In the genomic region with DNA sequence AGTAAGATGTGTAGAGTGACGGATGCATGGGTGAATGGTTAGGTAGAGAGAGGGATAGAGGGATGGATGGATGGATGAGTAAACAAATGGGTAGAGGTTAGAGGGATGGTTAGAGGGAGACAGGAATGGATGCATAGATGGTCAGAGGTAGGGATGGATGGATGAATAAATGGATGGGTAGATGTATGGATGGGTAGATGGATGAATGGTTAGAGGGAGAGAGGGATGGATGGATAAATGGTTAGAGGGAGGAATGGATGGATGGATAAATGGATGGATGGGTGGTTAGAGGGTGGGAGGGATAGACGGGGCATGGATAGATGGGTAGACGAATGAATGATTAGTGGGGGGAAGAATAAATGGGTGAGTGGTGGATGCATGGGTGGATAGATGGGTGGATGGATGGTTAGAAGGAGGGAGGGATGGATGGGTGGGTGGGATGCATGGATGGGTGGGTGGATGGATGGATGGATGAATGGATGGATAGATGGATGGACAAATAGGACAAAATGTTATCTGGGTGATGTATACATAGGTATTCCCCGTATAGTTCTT, we compare ENCODE assay signal across 32 cellular contexts. TPM values are rescaled to one million over a fixed set of nuclear protein-coding genes. Genes with fewer than 3 reads are reported as not detected.
A peak's percentile ranks its signal among the peaks of the same experiment; 100 is the strongest.
DNase-seq lines count a peak whose midpoint lies in the region; ATAC-seq, FAIRE-seq and TF ChIP-seq lines count a peak whose summit lies in the region.
"Had no signal": no experiment of that assay in that cellular context is flagged by ENCODE, and none has a peak within 500 bp of the region (broad histone marks: within the 10 kb centered on the region; RNA-seq: fewer than 3 reads in every experiment).

No MANE protein-coding gene starts in this region.

- WGBS in mammary epithelial cell (ENCODE audit: low coverage, missing lambda C conversion rate) = 53% methylated on average over 4 of the region's 4 CpGs
- WGBS in K562 (ENCODE audit: insufficient coverage, low coverage, missing lambda C conversion rate) = 13% methylated on average over 4 of the region's 4 CpGs

- no peaks in the 10 kb centered on the region for H3K9me1 ChIP-seq in K562 (ENCODE audit: control insufficient read depth, insufficient read depth, low read length)

- H3K36me3 Mint-ChIP-seq in MCF 10A (ENCODE audit: insufficient read depth, unreplicated experiment) = peaks cover 5% of the 10 kb centered on the region
- no peaks in the 10 kb centered on the region for H3K36me3 Mint-ChIP-seq in naive thymus-derived CD4-positive, alpha-beta T cell
- H3K36me3 Mint-ChIP-seq: activated CD8-positive, alpha-beta memory T cell treated with anti-CD3 and anti-CD28 coated beads, Interleukin-2, amount 10 ng/mL, durations not matched to agents 7 days and 5 days; activated naive CD8-positive, alpha-beta T cell treated with anti-CD3 and anti-CD28 coated beads, Interleukin-2, amount 10 ng/mL, durations not matched to agents 7 days and 5 days; CD4-positive, alpha-beta memory T cell; T-cell; type B pancreatic cell; WTC11 had no signal

- no peak overlapping the region for H3K4me3 Mint-ChIP-seq in MCF 10A (ENCODE audit: unreplicated experiment)
- no peak overlapping the region for H3K4me3 Mint-ChIP-seq in naive thymus-derived CD4-positive, alpha-beta T cell
- H3K4me3 Mint-ChIP-seq: activated CD8-positive, alpha-beta memory T cell treated with anti-CD3 and anti-CD28 coated beads, Interleukin-2, amount 10 ng/mL, durations not matched to agents 7 days and 5 days; activated naive CD8-positive, alpha-beta T cell treated with anti-CD3 and anti-CD28 coated beads, Interleukin-2, amount 10 ng/mL, durations not matched to agents 7 days and 5 days; activated T-cell treated with anti-CD3 and anti-CD28 coated beads, Interleukin-2, amount 50 U/mL, for 4 hours; CD4-positive, alpha-beta memory T cell; endodermal cell; T-cell; type B pancreatic cell; WTC11 had no signal

- no peaks in the 10 kb centered on the region for H3K27me3 Mint-ChIP-seq in MCF 10A (ENCODE audit: insufficient read depth, unreplicated experiment)
- H3K27me3 Mint-ChIP-seq in naive thymus-derived CD4-positive, alpha-beta T cell = peaks cover 0 to 34% (median 0%) of the 10 kb centered on the region in 5 donors
- H3K27me3 Mint-ChIP-seq: CD4-positive, alpha-beta memory T cell; T-cell had no signal

- H3K4me3 ChIP-seq in mammary epithelial cell (replicated peaks in 1 of 3; ENCODE audit: insufficient read depth in 1 of 3, low read depth in 2 of 3, low read length in 3 of 3) (no peak overlapping the region), K562 (no peak overlapping the region), upper lobe of right lung (no peak overlapping the region)
- H3K4me3 ChIP-seq in naive thymus-derived CD4-positive, alpha-beta T cell (ENCODE audit: low read length) = no peak overlapping the region
- H3K4me3 ChIP-seq: lung, mucosa of descending colon had no signal

- no peak for TF ChIP-seq EP300 in K562 (IDR thresholded peaks at IDR 0.05; ENCODE audit: low read length)

- TF ChIP-seq RAD21 in K562 (CRISPR knock-in tag; conservative IDR thresholded peaks at IDR 0.05 in 1 of 2, IDR thresholded peaks at IDR 0.05 in 1 of 2) = no peak

- H3K9me3 ChIP-seq in mammary epithelial cell (replicated peaks; ENCODE audit: insufficient read depth, low read length) (no peaks in the 10 kb centered on the region), K562 (replicated peaks; ENCODE audit: control insufficient read depth, insufficient read depth, low read depth, low read length) (no peaks in the 10 kb centered on the region), upper lobe of right lung (no peaks in the 10 kb centered on the region)
- no peaks in the 10 kb centered on the region for H3K9me3 ChIP-seq in naive thymus-derived CD4-positive, alpha-beta T cell (ENCODE audit: control insufficient read depth in 2 of 3, low read length in 3 of 3)
- H3K9me3 ChIP-seq: mucosa of descending colon had no signal

- intact Hi-C loops in MCF 10A (cut with micrococcal nuclease) = no loop called here
- intact Hi-C loops in mammary epithelial cell (cut with micrococcal nuclease) = no loop called here
- intact Hi-C loops in K562 (cut with micrococcal nuclease) = no loop called here
- intact Hi-C loops in naive thymus-derived CD4-positive, alpha-beta T cell (cut with micrococcal nuclease) = no loop called here
- intact Hi-C loops in upper lobe of right lung (cut with DNase I) = no loop called here

- no peaks in the 10 kb centered on the region for H3K36me3 ChIP-seq in mammary epithelial cell (ENCODE audit: insufficient read depth, low read length)
- no peaks in the 10 kb centered on the region for H3K36me3 ChIP-seq in K562 (ENCODE audit: control insufficient read depth, insufficient read depth, low read length)
- H3K36me3 ChIP-seq in naive thymus-derived CD4-positive, alpha-beta T cell (ENCODE audit: control insufficient read depth in 2 of 3, insufficient read depth in 3 of 3, low read length in 3 of 3) = no peaks in the 10 kb centered on the region
- H3K36me3 ChIP-seq in upper lobe of right lung = no peaks in the 10 kb centered on the region

- TF ChIP-seq POLR2A in K562 (conservative IDR thresholded peaks at IDR 0.05) = no peak

- no peaks in the 10 kb centered on the region for H4K20me1 ChIP-seq in mammary epithelial cell (ENCODE audit: insufficient read depth, low read length)
- H4K20me1 ChIP-seq in K562 (replicated peaks; ENCODE audit: control insufficient read depth, insufficient read depth, low read length) = 0 out of 2 replicates have a peak, but pooled peaks cover 6% of the 10 kb centered on the region

- no peak overlapping the region for H3K4me2 ChIP-seq in mammary epithelial cell (ENCODE audit: insufficient read depth, low read depth, low read length)
- H3K4me2 ChIP-seq in K562 (ENCODE audit: insufficient read depth, low read length) = no peak overlapping the region

- peak overlapping the region; percentile 89 for H3K27ac Mint-ChIP-seq in MCF 10A (ENCODE audit: low read depth, unreplicated experiment)
- peak overlapping the region in 5 of 9 donors; percentile 17 to 45 (median 28) for H3K27ac Mint-ChIP-seq in naive thymus-derived CD4-positive, alpha-beta T cell
- H3K27ac Mint-ChIP-seq: activated CD8-positive, alpha-beta memory T cell treated with anti-CD3 and anti-CD28 coated beads, Interleukin-2, amount 10 ng/mL, durations not matched to agents 7 days and 5 days; activated naive CD8-positive, alpha-beta T cell treated with anti-CD3 and anti-CD28 coated beads, Interleukin-2, amount 10 ng/mL, durations not matched to agents 7 days and 5 days; endodermal cell; WTC11 had no signal

- no peak for DNase-seq in MCF 10A (ENCODE audit: unreplicated experiment)
- DNase-seq in mammary epithelial cell = no peak
- DNase-seq in K562 (ENCODE audit: extremely low read depth in 1 of 4, low spot score in 3 of 4) = no peak
- DNase-seq in naive thymus-derived CD4-positive, alpha-beta T cell = no peak
- no peak for DNase-seq in upper lobe of right lung
- no peak for DNase-seq in ACHN
- DNase-seq in NCI-H524 (lab: John Stamatoyannopoulos, UW) = no peak
- DNase-seq: 8988T; activated CD4-positive, alpha-beta T cell treated with anti-CD3 and anti-CD28 coated beads, Interleukin-2, amount 50 U/mL, for 1 hour; activated CD8-positive, alpha-beta memory T cell treated with anti-CD3 and anti-CD28 coated beads, Interleukin-2, amount 10 ng/mL, durations not matched to agents 7 days and 5 days; activated gamma-delta T cell treated with Interleukin-2 at 50 U/mL for 16 hours; activated naive CD8-positive, alpha-beta T cell treated with anti-CD3 and anti-CD28 coated beads, Interleukin-2, amount 10 ng/mL, durations not matched to agents 7 days and 5 days; activated T-cell treated with anti-CD3 and anti-CD28 coated beads, Interleukin-2, amount 50 U/mL, for 4 hours; CD4-positive, alpha-beta memory T cell; central memory CD4-positive, alpha-beta T cell; dermis blood vessel endothelial cell; endodermal cell; foreskin melanocyte; kidney glomerular epithelial cell; mucosa of descending colon; NCI-H1092 treated with DMSO at 0.1 percent for 48 hours; NCI-H1694 treated with DMSO at 0.1 percent for 48 hours; NCI-H446; RPMI8226; stimulated activated CD4-positive, alpha-beta T cell treated with anti-CD3 and anti-CD28 coated beads, Interleukin-12 subunit alpha, Interleukin-12 subunit beta, amount 100 ng/mL, for 4 hours; stimulated activated CD4-positive, alpha-beta T cell treated with anti-CD3 and anti-CD28 coated beads, Interleukin-4, amount 100 ng/mL, for 1 hour; T-cell had no signal

- no peaks in the 10 kb centered on the region for H3K9me3 Mint-ChIP-seq in MCF 10A (ENCODE audit: unreplicated experiment)
- no peaks in the 10 kb centered on the region for H3K9me3 Mint-ChIP-seq in naive thymus-derived CD4-positive, alpha-beta T cell
- H3K9me3 Mint-ChIP-seq: activated naive CD8-positive, alpha-beta T cell treated with anti-CD3 and anti-CD28 coated beads, Interleukin-2, amount 10 ng/mL, durations not matched to agents 7 days and 5 days; activated T-cell treated with anti-CD3 and anti-CD28 coated beads, Interleukin-2, amount 50 U/mL, for 4 hours; CD4-positive, alpha-beta memory T cell; endodermal cell; T-cell; type B pancreatic cell; WTC11 had no signal

- no peaks in the 10 kb centered on the region for H3K79me2 ChIP-seq in mammary epithelial cell (ENCODE audit: insufficient read depth, low read length)
- H3K79me2 ChIP-seq in K562 (ENCODE audit: control insufficient read depth, insufficient read depth, low read length) = no peaks in the 10 kb centered on the region

- H2AFZ ChIP-seq in mammary epithelial cell (ENCODE audit: low read depth, low read length) = no peak overlapping the region
- no peak overlapping the region for H2AFZ ChIP-seq in K562 (ENCODE audit: low read depth, low read length)

- in situ Hi-C loops in mammary epithelial cell (cut with MboI; ENCODE audit: low sequenced_read_pairs in 2 of 2) = no loop called here
- in situ Hi-C loops in K562 (cut with MboI) = no loop called here
- in situ Hi-C loops in ACHN (cut with HindIII; ENCODE audit: low pct_ligation_motif_present, low pct_unique_long_range_greater_than_20kb, low sequenced_read_pairs) = no loop called here

- ATAC-seq in K562 (no peak), upper lobe of right lung (no peak), GM21723 (IDR thresholded peaks at IDR 0.05; ENCODE audit: unreplicated experiment) (no peak)
- ATAC-seq in naive thymus-derived CD4-positive, alpha-beta T cell = no peak
- ATAC-seq: activated CD8-positive, alpha-beta memory T cell treated with anti-CD3 and anti-CD28 coated beads, Interleukin-2, amount 10 ng/mL, durations not matched to agents 7 days and 5 days; activated T-cell treated with anti-CD3 and anti-CD28 coated beads, Interleukin-2, amount 50 U/mL, for 4 hours; mucosa of descending colon; T-cell; WTC11 had no signal

- CTCF ChIA-PET in MCF 10A (lab: Yijun Ruan, JAX) (interaction anchor here (0.6 to 5.2 kb wide), 10 partner anchors 21 to 241 kb away, joined by 3 to 123 read pairs (median 6); no protein-coding TSS in a partner anchor), mammary epithelial cell (lab: Charles Lee; ENCODE audit: low non-redundant PET) (interaction anchor here (0.7 kb wide), 1 partner anchor 54 kb away, joined by 3 read pairs; no protein-coding TSS in a partner anchor), K562 (lab: Yijun Ruan, JAX; ENCODE audit: low intra/inter-chr PET ratio) (no interaction called here)
- CTCF ChIA-PET in naive thymus-derived CD4-positive, alpha-beta T cell (lab: Charles Lee) = interaction anchor here (1.6 to 5.3 kb wide), 7 partner anchors 17 to 108 kb away, joined by 5 to 70 read pairs (median 12); no protein-coding TSS in a partner anchor

- H3K9ac ChIP-seq in mammary epithelial cell (ENCODE audit: insufficient read depth, low read length) (no peak overlapping the region), K562 (ENCODE audit: insufficient read depth in 1 of 2, low read depth in 2 of 2, low read length in 2 of 2) (no peak overlapping the region)

- TF ChIP-seq CTCF in MCF 10A (IDR thresholded peaks at IDR 0.05; ENCODE audit: unreplicated experiment) = no peak
- TF ChIP-seq CTCF in mammary epithelial cell (conservative IDR thresholded peaks at IDR 0.05 in 1 of 2, IDR thresholded peaks at IDR 0.05 in 1 of 2; ENCODE audit: extremely low read depth in 1 of 2, insufficient read depth in 1 of 2, low read depth in 1 of 2, low read length in 2 of 2) = no peak
- TF ChIP-seq CTCF in K562 (IDR thresholded peaks at IDR 0.05 in 2 of 3, conservative IDR thresholded peaks at IDR 0.05 in 1 of 3; ENCODE audit: insufficient read depth in 2 of 3, low read depth in 1 of 3, low read length in 3 of 3) = no peak
- TF ChIP-seq CTCF in upper lobe of right lung (IDR thresholded peaks at IDR 0.05) = no peak

- POLR2A ChIA-PET in MCF 10A (lab: Yijun Ruan, JAX) (interaction anchor here (0.6 to 3.4 kb wide), 8 partner anchors 10 to 105 kb away, joined by 3 to 76 read pairs (median 18); partner anchors contain the start of gene LITAF), K562 (lab: Yijun Ruan, JAX) (no interaction called here)
- POLR2A ChIA-PET in naive thymus-derived CD4-positive, alpha-beta T cell (lab: Charles Lee) = interaction anchor here (0.7 to 3.4 kb wide), 4 partner anchors 17 to 57 kb away, joined by 3 to 46 read pairs (median 11); no protein-coding TSS in a partner anchor

- dilution Hi-C loops in mammary epithelial cell (cut with HindIII; ENCODE audit: low sequenced_read_pairs) = no loop called here

- no peak overlapping the region for H3K27ac ChIP-seq in mammary epithelial cell (ENCODE audit: insufficient read depth, low read depth, low read length)
- H3K27ac ChIP-seq in K562 (ENCODE audit: extremely low read depth, low read depth, low read length) = no peak overlapping the region
- no peak overlapping the region for H3K27ac ChIP-seq in naive thymus-derived CD4-positive, alpha-beta T cell (ENCODE audit: low read depth, low read length)
- H3K27ac ChIP-seq in upper lobe of right lung = peak overlapping the region; percentile 92

- BruUV-seq in MCF 10A (replicated peaks; lab: Mats Ljungman, UMichigan) (no TSS peak), mammary epithelial cell (replicated peaks; lab: Mats Ljungman, UMichigan) (no TSS peak), K562 (replicated peaks; lab: Mats Ljungman, UMichigan) (no TSS peak)

- H3K27me3 ChIP-seq in mammary epithelial cell (ENCODE audit: insufficient read depth, low read length) (no peaks in the 10 kb centered on the region), K562 (ENCODE audit: control insufficient read depth in 2 of 2, insufficient read depth in 2 of 2, low read length in 2 of 2) (peaks cover 6 to 44% of the 10 kb centered on the region in 2 experiments; a peak in 4 of 5 replicates), upper lobe of right lung (no peaks in the 10 kb centered on the region)
- H3K27me3 ChIP-seq in naive thymus-derived CD4-positive, alpha-beta T cell (ENCODE audit: control insufficient read depth in 2 of 2, insufficient read depth in 2 of 2, low read length in 2 of 2) = no peaks in the 10 kb centered on the region

- FAIRE-seq in K562 (lab: Jason Lieb, UNC) = no peak
- FAIRE-seq: astrocyte had no signal

- H3K4me1 Mint-ChIP-seq in MCF 10A (ENCODE audit: insufficient read depth, unreplicated experiment) = peaks cover 23% of the 10 kb centered on the region
- peaks cover 19 to 39% (median 27%) of the 10 kb centered on the region in 7 donors for H3K4me1 Mint-ChIP-seq in naive thymus-derived CD4-positive, alpha-beta T cell
- H3K4me1 Mint-ChIP-seq: endodermal cell had no signal

- H3K4me1 ChIP-seq in mammary epithelial cell (ENCODE audit: insufficient read depth, low read length) (peaks cover 18% of the 10 kb centered on the region), K562 (replicated peaks in 1 of 2; ENCODE audit: control insufficient read depth in 2 of 2, insufficient read depth in 2 of 2, low read length in 2 of 2) (peaks cover 0 to 10% of the 10 kb centered on the region in 2 experiments; a peak in 3 of 5 replicates), upper lobe of right lung (peaks cover 22% of the 10 kb centered on the region)
- peaks cover 11 to 14% of the 10 kb centered on the region in 2 donors for H3K4me1 ChIP-seq in naive thymus-derived CD4-positive, alpha-beta T cell (ENCODE audit: control insufficient read depth in 2 of 2, insufficient read depth in 2 of 2, low read length in 2 of 2)

RNA-seq across cellular contexts. Expression of gene SNN, which starts 29.2 kb away (rescaled TPM):
- total RNA-seq in MCF 10A (2022) = 1.9 and 5.8 TPM in 2 replicates
- total RNA-seq in mammary epithelial cell = 10 to 100 TPM; 14.2 to 32.7 TPM
- 14.2 TPM for polyA plus RNA-seq in mammary epithelial cell
- 13.4 TPM for polyA minus RNA-seq in mammary epithelial cell
- total RNA-seq in K562 (2011; cell fraction: chromatin; rRNA removed; ENCODE audit: low replicate concordance) = 0.81 and 2.2 TPM in 2 replicates
- total RNA-seq in K562 (2011; cell fraction: nucleolus; rRNA removed) = 1.7 and 2.0 TPM in 2 replicates
- 1.8 and 2.4 TPM in 2 replicates for total RNA-seq in K562 (2011; cell fraction: nucleoplasm; rRNA removed)
- total RNA-seq in K562 (2014; rRNA removed) = 1.4 and 2.4 TPM in 2 replicates
- 1.5 and 1.6 TPM in 2 replicates for total RNA-seq in K562 (2014; rRNA removed; fragmentation: Illumina TruSeq; extraction: Trizol)
- 2.8 and 3.0 TPM in 2 replicates for total RNA-seq in K562 (2015; rRNA removed; fragmentation: Illumina TruSeq; extraction: Trizol)
- 2.0 and 2.9 TPM in 2 replicates for total RNA-seq in K562 (2021)
- 2.2 and 2.3 TPM in 2 replicates for polyA plus RNA-seq in K562 (2011; rRNA removed)
- polyA plus RNA-seq in K562 (2011; cell fraction: cytosol; rRNA removed) = 2.3 and 2.9 TPM in 2 replicates
- polyA plus RNA-seq in K562 (2011; cell fraction: nucleus; rRNA removed) = 1.2 and 2.1 TPM in 2 replicates
- polyA plus RNA-seq in K562 (2012) = 3.0 and 3.7 TPM in 2 replicates
- 1.9 and 2.6 TPM in 2 replicates for polyA plus RNA-seq in K562 (2014; fragmentation: Illumina TruSeq; extraction: Trizol)
- polyA plus RNA-seq in K562 (2014; fragmentation: Nextera tagmentation; extraction: Ambion mirVana) = under 1 TPM; 0.07 to 0.22 TPM
- polyA plus RNA-seq in K562 (2014; rRNA removed) = 1.9 and 2.5 TPM in 2 replicates
- polyA minus RNA-seq in K562 (2011; rRNA and poly(A)+ RNA removed) = 1.4 TPM in 2 replicates
- 0.67 and 1.7 TPM in 2 replicates for polyA minus RNA-seq in K562 (2011; cell fraction: cytosol; rRNA and poly(A)+ RNA removed)
- 0.94 and 2.0 TPM in 2 replicates for polyA minus RNA-seq in K562 (2011; cell fraction: nucleus; rRNA and poly(A)+ RNA removed)
- 10 to 100 TPM; 17.0 to 86.8 (median 34.4) TPM for total RNA-seq in naive thymus-derived CD4-positive, alpha-beta T cell
- polyA plus RNA-seq in naive thymus-derived CD4-positive, alpha-beta T cell = 10 to 100 TPM; 21.3 to 34.3 TPM
- total RNA-seq in upper lobe of right lung = 31.1 TPM

RNA-seq across cellular contexts. Expression of gene LITAF, which starts 52.4 kb away (rescaled TPM):
- total RNA-seq in MCF 10A (2022) = 120 and 161 TPM in 2 replicates
- total RNA-seq in mammary epithelial cell = 100 to 1,000 TPM; 128 to 197 TPM
- polyA plus RNA-seq in mammary epithelial cell = 180 TPM
- 276 TPM for polyA minus RNA-seq in mammary epithelial cell
- 1.8 and 3.5 TPM in 2 replicates for total RNA-seq in K562 (2011; cell fraction: chromatin; rRNA removed; ENCODE audit: low replicate concordance)
- total RNA-seq in K562 (2011; cell fraction: nucleolus; rRNA removed) = 1.3 and 2.8 TPM in 2 replicates
- 1.2 and 3.2 TPM in 2 replicates for total RNA-seq in K562 (2011; cell fraction: nucleoplasm; rRNA removed)
- total RNA-seq in K562 (2014; rRNA removed) = 4.1 and 6.2 TPM in 2 replicates
- total RNA-seq in K562 (2014; rRNA removed; fragmentation: Illumina TruSeq; extraction: Trizol) = 7.5 and 10.0 TPM in 2 replicates
- total RNA-seq in K562 (2015; rRNA removed; fragmentation: Illumina TruSeq; extraction: Trizol) = 11.1 and 11.9 TPM in 2 replicates
- 10.8 and 13.9 TPM in 2 replicates for total RNA-seq in K562 (2021)
- polyA plus RNA-seq in K562 (2011; rRNA removed) = 4.4 and 7.8 TPM in 2 replicates
- 15.6 and 16.4 TPM in 2 replicates for polyA plus RNA-seq in K562 (2011; cell fraction: cytosol; rRNA removed)
- polyA plus RNA-seq in K562 (2011; cell fraction: nucleus; rRNA removed) = 4.4 and 4.7 TPM in 2 replicates
- polyA plus RNA-seq in K562 (2012) = 14.5 and 40.7 TPM in 2 replicates
- 14.1 and 14.8 TPM in 2 replicates for polyA plus RNA-seq in K562 (2014; fragmentation: Illumina TruSeq; extraction: Trizol)
- 10 to 100 TPM; 14.9 to 17.8 TPM for polyA plus RNA-seq in K562 (2014; fragmentation: Nextera tagmentation; extraction: Ambion mirVana)
- polyA plus RNA-seq in K562 (2014; rRNA removed) = 4.9 and 6.8 TPM in 2 replicates
- polyA minus RNA-seq in K562 (2011; rRNA and poly(A)+ RNA removed) = 2.9 and 3.1 TPM in 2 replicates
- 2.1 and 4.6 TPM in 2 replicates for polyA minus RNA-seq in K562 (2011; cell fraction: cytosol; rRNA and poly(A)+ RNA removed)
- polyA minus RNA-seq in K562 (2011; cell fraction: nucleus; rRNA and poly(A)+ RNA removed) = 1.2 and 2.2 TPM in 2 replicates
- 100 to 1,000 TPM; 126 to 278 (median 208) TPM for total RNA-seq in naive thymus-derived CD4-positive, alpha-beta T cell
- 100 to 1,000 TPM; 525 to 563 TPM for polyA plus RNA-seq in naive thymus-derived CD4-positive, alpha-beta T cell
- 242 TPM for total RNA-seq in upper lobe of right lung
